8 cellular contexts compared by ENCODE assay signal in the genomic region with DNA sequence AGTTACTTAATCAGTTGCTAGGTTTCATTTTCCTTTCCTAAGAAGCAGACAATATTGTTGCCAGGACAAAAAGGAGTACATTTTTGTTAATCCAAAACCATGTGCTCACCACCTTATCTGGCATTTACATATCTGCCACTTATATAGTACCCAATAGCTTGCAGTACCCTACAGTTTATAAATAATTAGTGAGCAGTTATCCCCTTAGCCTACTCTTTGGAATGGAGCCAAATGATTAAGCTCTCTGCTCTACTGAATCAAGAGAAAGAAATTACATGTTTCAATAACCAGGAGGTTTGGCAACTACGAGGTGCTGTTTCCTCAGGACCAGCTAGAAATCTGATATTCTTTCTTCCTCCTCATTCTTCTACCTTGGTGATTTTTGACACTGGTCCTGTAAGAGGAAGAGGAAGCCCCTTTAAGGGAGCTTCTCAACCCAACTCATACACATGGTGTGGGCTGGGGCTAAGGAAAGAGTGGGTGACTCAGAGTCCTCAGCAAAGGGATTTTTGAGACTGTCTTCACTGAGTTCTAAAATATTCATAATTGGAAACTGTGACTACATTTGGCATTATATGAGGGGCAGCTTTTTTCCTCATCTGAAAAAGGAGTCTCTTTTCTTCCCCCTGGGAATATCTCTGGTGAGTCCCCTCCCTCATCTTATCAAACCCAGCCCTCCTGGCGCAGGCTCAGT. TPM values are rescaled to one million over a fixed set of nuclear protein-coding genes. Genes with fewer than 3 reads are reported as not detected.
DNase-seq lines count a peak whose midpoint lies in the region; FAIRE-seq and TF ChIP-seq lines count a peak whose summit lies in the region.

No MANE protein-coding gene starts in this region.

- H3K4me1 ChIP-seq in effector memory CD4-positive, alpha-beta T cell (ENCODE audit: control insufficient read depth, insufficient read depth, low read length, poor library complexity, severe bottlenecking), result peaks cover 19% of the 10 kb centered on the region
- H3K4me1 ChIP-seq in transverse colon, result peaks cover 6 to 52% (median 25%) of the 10 kb centered on the region in 4 donors

- TF ChIP-seq POLR2A in GM12892 (IDR thresholded peaks at IDR 0.05; ENCODE audit: low read depth, low read length), result no peak
- no peak for TF ChIP-seq POLR2A in transverse colon (IDR thresholded peaks at IDR 0.05)

- no peak for TF ChIP-seq EP300 in transverse colon (IDR thresholded peaks at IDR 0.05; ENCODE audit: low read depth)

- H3K4me3 ChIP-seq in WI38 (ENCODE audit: low read depth, low read length), result peak overlapping the region; percentile 75
- H3K4me3 ChIP-seq in effector memory CD4-positive, alpha-beta T cell (ENCODE audit: insufficient read depth, low read depth, low read length, poor library complexity, severe bottlenecking), result peak overlapping the region; percentile 94
- H3K4me3 ChIP-seq in transverse colon, result peak overlapping the region; percentile 74 to 93 (median 85)

- peaks cover 58% of the 10 kb centered on the region for H3K36me3 Mint-ChIP-seq in nephron (ENCODE audit: low read depth)

- no peaks in the 10 kb centered on the region for H3K27me3 ChIP-seq in effector memory CD4-positive, alpha-beta T cell (replicated peaks; ENCODE audit: control insufficient read depth, insufficient read depth, low read length, poor library complexity, severe bottlenecking)
- no peaks in the 10 kb centered on the region for H3K27me3 ChIP-seq in transverse colon

- peak overlapping the region; percentile 93 for H3K27ac ChIP-seq in effector memory CD4-positive, alpha-beta T cell (ENCODE audit: insufficient read depth, low read length, poor library complexity, severe bottlenecking)
- peak overlapping the region; percentile 94 to 97 (median 96) for H3K27ac ChIP-seq in transverse colon

- peaks cover 16% of the 10 kb centered on the region for H3K9me3 ChIP-seq in effector memory CD4-positive, alpha-beta T cell (ENCODE audit: control insufficient read depth, low read length)
- peaks cover 11 to 12% of the 10 kb centered on the region in 2 donors for H3K9me3 ChIP-seq in transverse colon

- peak; percentile 66 for FAIRE-seq in GM12892 (lab: Jason Lieb, UNC)

- H3K36me3 ChIP-seq in effector memory CD4-positive, alpha-beta T cell (ENCODE audit: control insufficient read depth, insufficient read depth, low read length), result peaks cover 39% of the 10 kb centered on the region
- H3K36me3 ChIP-seq in transverse colon, result peaks cover 1 to 21% (median 13%) of the 10 kb centered on the region in 4 donors

- TF ChIP-seq CTCF in WI38 (IDR thresholded peaks at IDR 0.05; ENCODE audit: low read depth, low read length) (no peak), nephron (IDR thresholded peaks at IDR 0.05; ENCODE audit: unreplicated experiment in 3 of 3) (no peak), transverse colon (IDR thresholded peaks at IDR 0.05) (no peak)

- H3K27me3 Mint-ChIP-seq in nephron (ENCODE audit: low read depth), result peaks cover 4% of the 10 kb centered on the region

- intact Hi-C loops in transverse colon (cut with DNase I; ENCODE audit: low total_unique reads), result no loop called here

- peak overlapping the region; percentile 86 to 94 (median 94) for H3K27ac Mint-ChIP-seq in nephron

- DNase-seq in GM12892 (ENCODE audit: insufficient read length) (peak; percentile 23), NCI-H2029 (lab: John Stamatoyannopoulos, UW) (peak; percentile 52), transverse colon (peak; percentile 14), D341Med (ENCODE audit: low spot score) (no peak), NCI-H1092 (lab: John Stamatoyannopoulos, UW) (no peak)
- DNase-seq in effector memory CD4-positive, alpha-beta T cell, result peak; percentile 26 to 38 (median 32)

- peak overlapping the region; percentile 87 to 93 (median 91) for H3K4me3 Mint-ChIP-seq in nephron

- WGBS in transverse colon (ENCODE audit: low coverage in 1 of 2), 2 donors, result 14 to 23% methylated on average over 1 to 2 of the region's 2 CpGs

- peaks cover 18% of the 10 kb centered on the region for H3K9me3 Mint-ChIP-seq in nephron

- H3K4me1 Mint-ChIP-seq in nephron, result peaks cover 25% of the 10 kb centered on the region

- in situ Hi-C loops in transverse colon (cut with MboI; ENCODE audit: low pct_ligation_motif_present in 1 of 4, low pct_unique_long_range_greater_than_20kb in 1 of 4, low sequenced_read_pairs in 3 of 4), result no loop called here

RNA-seq across cellular contexts. Expression of gene ZNFX1, which starts 1.5 kb away (rescaled TPM):
- 12.1 TPM for polyA plus RNA-seq in GM12892 (2012; ENCODE audit: missing spikeins)
- total RNA-seq in transverse colon, result 10 to 100 TPM; 29.1 to 35.4 (median 33.5) TPM

RNA-seq across cellular contexts. Expression of gene DDX27, which starts 57.1 kb away (rescaled TPM):
- polyA plus RNA-seq in GM12892 (2012; ENCODE audit: missing spikeins), result 35.6 TPM
- total RNA-seq in transverse colon, result 10 to 100 TPM; 13.1 to 37.0 (median 24.8) TPM

Comparison
In these comparisons a context has a peak if more than half of its experiments do, and no peak if none do; other contexts are left out.
1. DNase-seq: peak in GM12892 (single experiment), NCI-H2029 (single experiment), effector memory CD4-positive, alpha-beta T cell (3 of 3) and transverse colon (single experiment); none in D341Med (single experiment) and NCI-H1092 (single experiment).
2. Peak in every context shown above with its lines, with median percentiles within 50 percentile points of each other: H3K4me3 ChIP-seq.